Comparison of ENCODE assay signal across 10 cellular contexts in genomic region chr4:123352240-123352945, GRCh38. TPM values are rescaled to one million over a fixed set of nuclear protein-coding genes. Genes with fewer than 3 reads are reported as not detected.
DNase-seq lines count a peak whose midpoint lies in the region; ATAC-seq and FAIRE-seq lines count a peak whose summit lies in the region.
"Had no signal": no experiment of that assay in that cellular context is flagged by ENCODE, and none has a peak within 500 bp of the region (broad histone marks: within the 10 kb centered on the region; RNA-seq: fewer than 3 reads in every experiment).

No MANE protein-coding gene starts in this region.

- FAIRE-seq in urothelium cell line (lab: Jason Lieb, UNC): no peak
- FAIRE-seq: GM12891 had no signal

- H3K4me3 ChIP-seq in adipocyte (ENCODE audit: low read length) (no peak overlapping the region), skeletal muscle tissue (ENCODE audit: low read length in 3 of 3) (peak overlapping the region in 1 of 3 donors; percentile 34)

- peak; percentile 48 for DNase-seq in H4 (ENCODE audit: low spot score)
- peak; percentile 52 for DNase-seq in adipocyte (ENCODE audit: low read depth)
- DNase-seq in Right ventricle myocardium superior: no peak
- DNase-seq in HuH-7 (ENCODE audit: low spot score): no peak
- DNase-seq in urothelium cell line (ENCODE audit: low spot score): no peak
- DNase-seq: activated T-cell treated with anti-CD3 and anti-CD28 coated beads, Interleukin-2, amount 50 U/mL, for 24 hours; SW 1271 had no signal

- intact Hi-C loops in Right ventricle myocardium superior (cut with DNase I): no loop called here

- H3K4me1 ChIP-seq in adipocyte (ENCODE audit: control insufficient read depth, insufficient read depth, low read length) (peaks cover 9% of the 10 kb centered on the region), skeletal muscle tissue (ENCODE audit: control insufficient read depth in 3 of 3, insufficient read depth in 3 of 3, low read length in 3 of 3) (peaks cover 11 to 17% (median 17%) of the 10 kb centered on the region in 3 donors)

- ATAC-seq in Right ventricle myocardium superior (ENCODE audit: poor library complexity) (peak; percentile 75), HG02571 (IDR thresholded peaks at IDR 0.05; ENCODE audit: unreplicated experiment) (no peak)

- H3K36me3 ChIP-seq in adipocyte (ENCODE audit: control insufficient read depth, insufficient read depth, low read length, severe bottlenecking) (no peaks in the 10 kb centered on the region), skeletal muscle tissue (ENCODE audit: control insufficient read depth in 3 of 3, insufficient read depth in 3 of 3, low read length in 3 of 3) (no peaks in the 10 kb centered on the region)

- H3K9ac ChIP-seq in adipocyte (ENCODE audit: low read length): no peak overlapping the region
- peak overlapping the region in 1 of 3 donors; percentile 35 for H3K9ac ChIP-seq in skeletal muscle tissue (ENCODE audit: low read depth in 1 of 3, low read length in 3 of 3)

- H3K27me3 ChIP-seq in adipocyte (replicated peaks; ENCODE audit: control insufficient read depth, insufficient read depth, low read length): no peaks in the 10 kb centered on the region
- no peaks in the 10 kb centered on the region for H3K27me3 ChIP-seq in skeletal muscle tissue (ENCODE audit: control insufficient read depth in 3 of 3, insufficient read depth in 3 of 3, low read length in 3 of 3)

- peak overlapping the region; percentile 74 for H3K27ac ChIP-seq in skeletal muscle tissue (ENCODE audit: low read depth, low read length)

- H3K9me3 ChIP-seq in adipocyte (ENCODE audit: control insufficient read depth, low read length): no peaks in the 10 kb centered on the region
- H3K9me3 ChIP-seq in skeletal muscle tissue (ENCODE audit: control insufficient read depth in 3 of 3, low read length in 3 of 3): no peaks in the 10 kb centered on the region

RNA-seq across cellular contexts. Expression of gene SPRY1, which starts 44.2 kb away (rescaled TPM):
- 1.3 and 2.6 TPM in 2 replicates for total RNA-seq in H4 (2014; rRNA removed; shearing (Covaris generic))
- 37.3 TPM for total RNA-seq in Right ventricle myocardium superior
- 77.8 TPM for total RNA-seq in skeletal muscle tissue

Comparison
In these comparisons a context has a peak if more than half of its experiments do, and no peak if none do; other contexts are left out.
1. DNase-seq: peak in H4 (single experiment) and adipocyte (single experiment); none in Right ventricle myocardium superior (single experiment), HuH-7 (single experiment) and urothelium cell line (single experiment).
2. RNA of gene SPRY1, which starts 44.2 kb away (total RNA-seq): 77.8 TPM in skeletal muscle tissue (single experiment) and 37.3 TPM in Right ventricle myocardium superior (single experiment); 1.3 to 2.6 TPM in H4; every median in the first group is over 10 times any median in the second.